In the genomic region with DNA sequence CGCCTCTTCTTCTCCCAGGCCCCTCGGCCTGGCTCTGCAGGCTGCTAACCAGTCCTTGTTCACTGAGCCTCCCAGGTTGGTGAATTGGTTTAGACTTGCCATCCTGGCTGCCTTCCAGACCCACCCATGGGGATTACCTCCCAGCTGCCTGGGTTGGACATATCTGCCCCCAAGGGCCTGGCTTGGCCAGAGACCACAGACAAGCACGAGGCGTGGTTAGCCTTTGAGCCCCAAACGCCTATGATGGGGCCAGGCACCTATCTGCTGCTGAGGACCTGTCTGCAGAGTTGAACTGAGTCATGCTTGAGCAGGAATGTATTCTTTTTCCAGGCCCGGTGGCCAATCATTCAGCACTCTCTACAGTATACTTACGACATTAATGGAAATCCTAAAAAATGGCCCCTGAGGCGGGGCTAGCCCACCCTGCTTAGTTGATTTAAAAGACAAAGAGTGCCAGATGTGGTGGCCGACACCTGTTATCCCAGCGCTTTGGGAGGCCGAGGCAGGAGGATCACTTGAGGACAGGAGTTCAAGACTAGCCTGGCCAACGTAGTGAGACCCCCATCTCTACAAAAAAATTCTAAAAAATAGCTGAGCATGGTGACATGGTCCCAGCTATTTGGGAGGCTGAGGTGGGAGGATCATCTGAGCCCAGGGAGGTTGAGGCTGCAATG, we compare ENCODE assay signal across 21 cellular contexts.
DNase-seq lines count a peak whose midpoint lies in the region; ATAC-seq and TF ChIP-seq lines count a peak whose summit lies in the region.
"Had no signal": no experiment of that assay in that cellular context is flagged by ENCODE, and none has a peak within 500 bp of the region (broad histone marks: within the 10 kb centered on the region; RNA-seq: fewer than 3 reads in every experiment).

No MANE protein-coding gene starts in this region.

- no peaks in the 10 kb centered on the region for H3K4me1 Mint-ChIP-seq in naive thymus-derived CD4-positive, alpha-beta T cell
- H3K4me1 Mint-ChIP-seq: CD14-positive monocyte; central memory CD8-positive, alpha-beta T cell; stimulated activated memory B cell treated with anti-CD40 and anti-IgM and Interleukin-4, amounts not matched to agents 10 μg/mL and 1 μg/mL and 100 μg/mL, for 72 hours had no signal

- DNase-seq in A172 (ENCODE audit: low spot score) (peak; percentile 71), IMR-90 (no peak), T1000 (lab: John Stamatoyannopoulos, UW) (peak; percentile 55), glomerular visceral epithelial cell (ENCODE audit: extremely low spot score) (peak; percentile 92)
- DNase-seq in naive thymus-derived CD4-positive, alpha-beta T cell = no peak
- no peak for DNase-seq in activated CD4-positive, CD25-positive, alpha-beta regulatory T cell (lab: John Stamatoyannopoulos, UW)
- DNase-seq: activated naive CD4-positive, alpha-beta T cell; effector CD4-positive, alpha-beta T cell; esophagus squamous epithelium; Karpas-422; NCI-H1417 treated with DMSO at 0.1 percent for 48 hours; NCI-H526; sigmoid colon; T-helper 2 cell had no signal

- H3K27me3 ChIP-seq in IMR-90 (ENCODE audit: control insufficient read depth, insufficient read depth, low read length) = no peaks in the 10 kb centered on the region
- H3K27me3 ChIP-seq in naive thymus-derived CD4-positive, alpha-beta T cell (ENCODE audit: control insufficient read depth in 2 of 2, insufficient read depth in 2 of 2, low read length in 2 of 2) = no peaks in the 10 kb centered on the region
- H3K27me3 ChIP-seq: sigmoid colon had no signal

- H2BK15ac ChIP-seq in IMR-90 (ENCODE audit: low read depth, low read length) = no peak overlapping the region

- H3K9ac ChIP-seq in IMR-90 (ENCODE audit: low read depth, low read length) = no peak overlapping the region

- intact Hi-C loops in IMR-90 (cut with micrococcal nuclease) = no loop called here
- intact Hi-C loops in naive thymus-derived CD4-positive, alpha-beta T cell (cut with micrococcal nuclease) = no loop called here

- POLR2A ChIA-PET in IMR-90 (lab: Charles Lee; ENCODE audit: unreplicated experiment) = no interaction called here
- POLR2A ChIA-PET in naive thymus-derived CD4-positive, alpha-beta T cell (lab: Charles Lee) = no interaction called here

- H3K4me2 ChIP-seq in IMR-90 (ENCODE audit: low read depth, low read length) = no peak overlapping the region

- no peak for ATAC-seq in IMR-90 (ENCODE audit: low read depth)
- ATAC-seq in naive thymus-derived CD4-positive, alpha-beta T cell = no peak
- no peak for ATAC-seq in HG03520 (IDR thresholded peaks at IDR 0.05; ENCODE audit: unreplicated experiment)
- no peak for ATAC-seq in HG03097 (IDR thresholded peaks at IDR 0.05; ENCODE audit: low FRiP score, unreplicated experiment)
- ATAC-seq: stimulated activated memory B cell treated with anti-CD40 and anti-IgM and Interleukin-4, amounts not matched to agents 10 μg/mL and 1 μg/mL and 100 μg/mL, for 72 hours had no signal

- H3K4me3 Mint-ChIP-seq in naive thymus-derived CD4-positive, alpha-beta T cell = no peak overlapping the region
- H3K4me3 Mint-ChIP-seq: CD14-positive monocyte; central memory CD8-positive, alpha-beta T cell; nephron; stimulated activated memory B cell treated with anti-CD40 and anti-IgM and Interleukin-4, amounts not matched to agents 10 μg/mL and 1 μg/mL and 100 μg/mL, for 72 hours had no signal

- peaks cover 0 to 3% (median 0%) of the 10 kb centered on the region in 11 donors for H3K9me3 Mint-ChIP-seq in naive thymus-derived CD4-positive, alpha-beta T cell
- H3K9me3 Mint-ChIP-seq: central memory CD8-positive, alpha-beta T cell; nephron; stimulated activated memory B cell treated with anti-CD40 and anti-IgM and Interleukin-4, amounts not matched to agents 10 μg/mL and 1 μg/mL and 100 μg/mL, for 72 hours had no signal

- no peak overlapping the region for H4K8ac ChIP-seq in IMR-90 (ENCODE audit: low read depth in 2 of 2, low read length in 2 of 2)

- no peaks in the 10 kb centered on the region for H3K36me3 ChIP-seq in IMR-90 (ENCODE audit: control insufficient read depth, insufficient read depth, low read length)
- H3K36me3 ChIP-seq in naive thymus-derived CD4-positive, alpha-beta T cell (ENCODE audit: control insufficient read depth in 2 of 3, insufficient read depth in 3 of 3, low read length in 3 of 3) = no peaks in the 10 kb centered on the region
- H3K36me3 ChIP-seq: esophagus squamous epithelium, sigmoid colon had no signal

- H3K4ac ChIP-seq in IMR-90 (ENCODE audit: low read depth, low read length) = no peak overlapping the region

- H2BK5ac ChIP-seq in IMR-90 (ENCODE audit: low read depth, low read length, poor library complexity, severe bottlenecking) = no peak overlapping the region

- peaks cover 0 to 10% (median 0%) of the 10 kb centered on the region in 5 donors for H3K27me3 Mint-ChIP-seq in naive thymus-derived CD4-positive, alpha-beta T cell
- H3K27me3 Mint-ChIP-seq: stimulated activated memory B cell treated with anti-CD40 and anti-IgM and Interleukin-4, amounts not matched to agents 10 μg/mL and 1 μg/mL and 100 μg/mL, for 72 hours had no signal

- no peak overlapping the region for H3K4me3 ChIP-seq in IMR-90 (ENCODE audit: insufficient read depth, low read depth, low read length)
- no peak overlapping the region for H3K4me3 ChIP-seq in naive thymus-derived CD4-positive, alpha-beta T cell (ENCODE audit: low read length)
- H3K4me3 ChIP-seq: sigmoid colon had no signal

- peak overlapping the region; percentile 0; the same call in 1 of the 2 replicates for H2AK5ac ChIP-seq in IMR-90 (ENCODE audit: low read depth, low read length)

- CTCF ChIA-PET in IMR-90 (lab: Yijun Ruan, JAX) = no interaction called here
- CTCF ChIA-PET in naive thymus-derived CD4-positive, alpha-beta T cell (lab: Charles Lee) = interaction anchor here (0.6 kb wide), 1 partner anchor 83 kb away, joined by 4 read pairs; no protein-coding TSS in a partner anchor

- peaks cover 12% of the 10 kb centered on the region for H3K9me1 ChIP-seq in IMR-90 (ENCODE audit: insufficient read depth, low read length)

- H3K14ac ChIP-seq in IMR-90 (replicated peaks; ENCODE audit: low read depth, low read length) = no peak overlapping the region; the same call in 1 of the 2 replicates

- H3K56ac ChIP-seq in IMR-90 (ENCODE audit: extremely low read depth, insufficient read depth, low read length) = no peak overlapping the region

- no peak overlapping the region for H2BK20ac ChIP-seq in IMR-90 (ENCODE audit: low read depth, low read length)

- no peaks in the 10 kb centered on the region for H3K9me3 ChIP-seq in IMR-90 (ENCODE audit: control insufficient read depth, insufficient read depth, low read length)
- no peaks in the 10 kb centered on the region for H3K9me3 ChIP-seq in naive thymus-derived CD4-positive, alpha-beta T cell (ENCODE audit: control insufficient read depth in 2 of 3, low read length in 3 of 3)
- H3K9me3 ChIP-seq: esophagus squamous epithelium, sigmoid colon had no signal

- H4K91ac ChIP-seq in IMR-90 (ENCODE audit: insufficient read depth, low read depth, low read length) = no peak overlapping the region

- H3K27ac Mint-ChIP-seq in naive thymus-derived CD4-positive, alpha-beta T cell = no peak overlapping the region
- H3K27ac Mint-ChIP-seq: CD14-positive monocyte; stimulated activated memory B cell treated with anti-CD40 and anti-IgM and Interleukin-4, amounts not matched to agents 10 μg/mL and 1 μg/mL and 100 μg/mL, for 72 hours had no signal

- H2BK120ac ChIP-seq in IMR-90 (ENCODE audit: low read depth, low read length) = no peak overlapping the region

- H3K27ac ChIP-seq in IMR-90 (ENCODE audit: insufficient read depth, low read length) = no peak overlapping the region
- H3K27ac ChIP-seq in naive thymus-derived CD4-positive, alpha-beta T cell (ENCODE audit: low read depth, low read length) = no peak overlapping the region
- H3K27ac ChIP-seq: sigmoid colon, VCaP had no signal

- no peak overlapping the region for H2AFZ ChIP-seq in IMR-90 (replicated peaks; ENCODE audit: low read length, poor library complexity)

- no peak overlapping the region for H2AK9ac ChIP-seq in IMR-90 (replicated peaks; ENCODE audit: low read depth, low read length, poor library complexity)

- peaks cover 23% of the 10 kb centered on the region for H3K4me1 ChIP-seq in IMR-90 (ENCODE audit: control insufficient read depth, insufficient read depth, low read length)
- H3K4me1 ChIP-seq in naive thymus-derived CD4-positive, alpha-beta T cell (ENCODE audit: control insufficient read depth in 2 of 2, insufficient read depth in 2 of 2, low read length in 2 of 2) = no peaks in the 10 kb centered on the region

- no peaks in the 10 kb centered on the region for H3K36me3 Mint-ChIP-seq in naive thymus-derived CD4-positive, alpha-beta T cell
- H3K36me3 Mint-ChIP-seq: CD14-positive monocyte; stimulated activated memory B cell treated with anti-CD40 and anti-IgM and Interleukin-4, amounts not matched to agents 10 μg/mL and 1 μg/mL and 100 μg/mL, for 72 hours had no signal

- no peak for TF ChIP-seq RAD21 in IMR-90 (IDR thresholded peaks at IDR 0.05; ENCODE audit: low read length)

- no TSS peak for BruUV-seq in IMR-90 (replicated peaks; lab: Mats Ljungman, UMichigan)

- TF ChIP-seq POLR2A in IMR-90 (IDR thresholded peaks at IDR 0.05; ENCODE audit: low read depth, low read length) = no peak

- no peak overlapping the region for H4K5ac ChIP-seq in IMR-90 (ENCODE audit: low read depth, low read length)

- dilution Hi-C loops in IMR-90 (cut with HindIII; ENCODE audit: low sequenced_read_pairs, unreplicated experiment) = no loop called here

- TF ChIP-seq CTCF in IMR-90 (conservative IDR thresholded peaks at IDR 0.05; ENCODE audit: low read depth, low read length) = no peak

- no peaks in the 10 kb centered on the region for H4K20me1 ChIP-seq in IMR-90 (ENCODE audit: insufficient read depth, low read length)

- H3K79me1 ChIP-seq in IMR-90 (ENCODE audit: low read depth in 1 of 2, low read length in 2 of 2) = peaks cover 0 to 12% of the 10 kb centered on the region in 2 experiments; a peak in 2 of 4 replicates

- 83% methylated on average over 3 of the region's 12 CpGs; no CpG with 5 or more reads in 1 of the 2 experiments for WGBS in IMR-90 (ENCODE audit: extremely low coverage in 2 of 2, insufficient read length in 1 of 2), 2 experiments

- no peak overlapping the region for H3K23ac ChIP-seq in IMR-90 (ENCODE audit: low read depth, low read length)

- no peak overlapping the region for H3K18ac ChIP-seq in IMR-90 (ENCODE audit: low read depth, low read length)

- in situ Hi-C loops in IMR-90 (cut with MboI; ENCODE audit: low sequenced_read_pairs) = no loop called here

TF ChIP-seq in IMR-90, 13 proteins besides CTCF, POLR2A, EP300 and RAD21 (continues in another document):
- TF ChIP-seq, protein P1, sequence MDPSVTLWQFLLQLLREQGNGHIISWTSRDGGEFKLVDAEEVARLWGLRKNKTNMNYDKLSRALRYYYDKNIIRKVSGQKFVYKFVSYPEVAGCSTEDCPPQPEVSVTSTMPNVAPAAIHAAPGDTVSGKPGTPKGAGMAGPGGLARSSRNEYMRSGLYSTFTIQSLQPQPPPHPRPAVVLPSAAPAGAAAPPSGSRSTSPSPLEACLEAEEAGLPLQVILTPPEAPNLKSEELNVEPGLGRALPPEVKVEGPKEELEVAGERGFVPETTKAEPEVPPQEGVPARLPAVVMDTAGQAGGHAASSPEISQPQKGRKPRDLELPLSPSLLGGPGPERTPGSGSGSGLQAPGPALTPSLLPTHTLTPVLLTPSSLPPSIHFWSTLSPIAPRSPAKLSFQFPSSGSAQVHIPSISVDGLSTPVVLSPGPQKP (IDR thresholded peaks at IDR 0.05; ENCODE audit: borderline replicate concordance, low read depth, low read length) = no peak
- TF ChIP-seq BHLHE40 (IDR thresholded peaks at IDR 0.05; ENCODE audit: low read depth, low read length) = no peak

Comparison
In these comparisons a context has a peak if more than half of its experiments do, and no peak if none do; other contexts are left out.
1. DNase-seq: peak in A172 (single experiment), T1000 (single experiment) and glomerular visceral epithelial cell (single experiment); none in IMR-90 (single experiment), naive thymus-derived CD4-positive, alpha-beta T cell (0 of 9) and activated CD4-positive, CD25-positive, alpha-beta regulatory T cell (0 of 4).